In the genomic region with DNA sequence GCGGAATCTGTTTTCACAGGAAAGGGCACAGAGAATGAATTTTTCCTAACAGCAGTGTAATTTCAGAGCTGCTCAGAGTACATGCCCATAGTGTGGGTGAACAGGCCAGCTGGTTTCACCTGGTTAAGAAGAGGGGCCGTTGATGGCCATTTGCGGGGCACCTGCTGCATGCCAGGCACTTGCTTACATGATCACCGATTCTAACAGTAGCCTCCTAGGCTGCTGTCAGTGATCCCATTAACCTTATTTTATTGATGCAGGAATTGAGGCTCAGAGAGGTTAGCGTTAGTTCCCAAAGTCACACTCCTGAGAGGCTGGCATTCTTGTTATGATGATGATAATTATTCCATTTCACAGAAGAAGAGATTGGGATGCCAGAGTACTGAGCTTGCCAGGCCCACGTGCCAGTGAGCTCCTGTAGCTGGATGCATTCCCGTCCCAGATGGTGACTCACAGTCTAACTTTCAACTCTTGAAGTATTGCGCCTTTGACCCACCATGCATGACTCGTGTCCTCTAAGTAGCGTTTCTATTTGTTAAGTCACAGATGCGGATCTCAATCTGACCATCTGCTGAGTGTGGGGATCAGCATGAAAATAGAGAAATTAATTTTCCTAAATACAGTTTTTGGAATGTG, we compare ENCODE assay signal across 1 cellular context.
TF ChIP-seq lines count a peak whose summit lies in the region.

No MANE protein-coding gene starts in this region.

TF ChIP-seq in SK-N-SH, 30 proteins besides CTCF, POLR2A, EP300 and RAD21 (continued from another document):
- TF ChIP-seq MEF2A (IDR thresholded peaks at IDR 0.05; ENCODE audit: borderline replicate concordance, low read depth) (no peak), RCOR1 (IDR thresholded peaks at IDR 0.05; ENCODE audit: low read length) (no peak), RFX5 (IDR thresholded peaks at IDR 0.05; ENCODE audit: low read length) (no peak), CHD2 (IDR thresholded peaks at IDR 0.05; ENCODE audit: low read length, partially characterized antibody) (no peak), GABPA (IDR thresholded peaks at IDR 0.05; ENCODE audit: low read depth) (no peak), MXI1 (IDR thresholded peaks at IDR 0.05; ENCODE audit: low read depth, low read length) (peak; percentile 19; the same call in 1 of the 2 replicates), JUND (IDR thresholded peaks at IDR 0.05) (peak; percentile 78), POLR2AphosphoS5 (IDR thresholded peaks at IDR 0.05; ENCODE audit: low read depth, low read length) (no peak), SMC3 (IDR thresholded peaks at IDR 0.05; ENCODE audit: low read depth, low read length) (no peak), TAF1 (IDR thresholded peaks at IDR 0.05; ENCODE audit: borderline replicate concordance, low read depth, low read length) (no peak), EZH2phosphoT487 (IDR thresholded peaks at IDR 0.05; ENCODE audit: borderline replicate concordance, low read depth) (no peak), GATA2 (CRISPR knock-in tag; IDR thresholded peaks at IDR 0.05) (no peak)
- TF ChIP-seq, protein P1, sequence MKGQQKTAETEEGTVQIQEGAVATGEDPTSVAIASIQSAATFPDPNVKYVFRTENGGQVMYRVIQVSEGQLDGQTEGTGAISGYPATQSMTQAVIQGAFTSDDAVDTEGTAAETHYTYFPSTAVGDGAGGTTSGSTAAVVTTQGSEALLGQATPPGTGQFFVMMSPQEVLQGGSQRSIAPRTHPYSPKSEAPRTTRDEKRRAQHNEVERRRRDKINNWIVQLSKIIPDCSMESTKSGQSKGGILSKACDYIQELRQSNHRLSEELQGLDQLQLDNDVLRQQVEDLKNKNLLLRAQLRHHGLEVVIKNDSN (IDR thresholded peaks at IDR 0.05; ENCODE audit: borderline replicate concordance, low read depth) = peak; percentile 73; the same call in 1 of the 2 replicates
- TF ChIP-seq, protein P2, sequence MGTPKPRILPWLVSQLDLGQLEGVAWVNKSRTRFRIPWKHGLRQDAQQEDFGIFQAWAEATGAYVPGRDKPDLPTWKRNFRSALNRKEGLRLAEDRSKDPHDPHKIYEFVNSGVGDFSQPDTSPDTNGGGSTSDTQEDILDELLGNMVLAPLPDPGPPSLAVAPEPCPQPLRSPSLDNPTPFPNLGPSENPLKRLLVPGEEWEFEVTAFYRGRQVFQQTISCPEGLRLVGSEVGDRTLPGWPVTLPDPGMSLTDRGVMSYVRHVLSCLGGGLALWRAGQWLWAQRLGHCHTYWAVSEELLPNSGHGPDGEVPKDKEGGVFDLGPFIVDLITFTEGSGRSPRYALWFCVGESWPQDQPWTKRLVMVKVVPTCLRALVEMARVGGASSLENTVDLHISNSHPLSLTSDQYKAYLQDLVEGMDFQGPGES (IDR thresholded peaks at IDR 0.05; ENCODE audit: low read depth, low read length) = no peak
- TF ChIP-seq, protein P3, sequence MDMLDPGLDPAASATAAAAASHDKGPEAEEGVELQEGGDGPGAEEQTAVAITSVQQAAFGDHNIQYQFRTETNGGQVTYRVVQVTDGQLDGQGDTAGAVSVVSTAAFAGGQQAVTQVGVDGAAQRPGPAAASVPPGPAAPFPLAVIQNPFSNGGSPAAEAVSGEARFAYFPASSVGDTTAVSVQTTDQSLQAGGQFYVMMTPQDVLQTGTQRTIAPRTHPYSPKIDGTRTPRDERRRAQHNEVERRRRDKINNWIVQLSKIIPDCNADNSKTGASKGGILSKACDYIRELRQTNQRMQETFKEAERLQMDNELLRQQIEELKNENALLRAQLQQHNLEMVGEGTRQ (IDR thresholded peaks at IDR 0.05; ENCODE audit: borderline replicate concordance, low read depth, low read length) = no peak
- TF ChIP-seq, protein P4, sequence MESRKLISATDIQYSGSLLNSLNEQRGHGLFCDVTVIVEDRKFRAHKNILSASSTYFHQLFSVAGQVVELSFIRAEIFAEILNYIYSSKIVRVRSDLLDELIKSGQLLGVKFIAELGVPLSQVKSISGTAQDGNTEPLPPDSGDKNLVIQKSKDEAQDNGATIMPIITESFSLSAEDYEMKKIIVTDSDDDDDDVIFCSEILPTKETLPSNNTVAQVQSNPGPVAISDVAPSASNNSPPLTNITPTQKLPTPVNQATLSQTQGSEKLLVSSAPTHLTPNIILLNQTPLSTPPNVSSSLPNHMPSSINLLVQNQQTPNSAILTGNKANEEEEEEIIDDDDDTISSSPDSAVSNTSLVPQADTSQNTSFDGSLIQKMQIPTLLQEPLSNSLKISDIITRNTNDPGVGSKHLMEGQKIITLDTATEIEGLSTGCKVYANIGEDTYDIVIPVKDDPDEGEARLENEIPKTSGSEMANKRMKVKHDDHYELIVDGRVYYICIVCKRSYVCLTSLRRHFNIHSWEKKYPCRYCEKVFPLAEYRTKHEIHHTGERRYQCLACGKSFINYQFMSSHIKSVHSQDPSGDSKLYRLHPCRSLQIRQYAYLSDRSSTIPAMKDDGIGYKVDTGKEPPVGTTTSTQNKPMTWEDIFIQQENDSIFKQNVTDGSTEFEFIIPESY (IDR thresholded peaks at IDR 0.05; ENCODE audit: borderline replicate concordance, low read depth) = no peak
TF ChIP-seq in SK-N-SH: peak in this region for 11.
